Comparison of ENCODE assay signal across 8 cellular contexts in the genomic region with DNA sequence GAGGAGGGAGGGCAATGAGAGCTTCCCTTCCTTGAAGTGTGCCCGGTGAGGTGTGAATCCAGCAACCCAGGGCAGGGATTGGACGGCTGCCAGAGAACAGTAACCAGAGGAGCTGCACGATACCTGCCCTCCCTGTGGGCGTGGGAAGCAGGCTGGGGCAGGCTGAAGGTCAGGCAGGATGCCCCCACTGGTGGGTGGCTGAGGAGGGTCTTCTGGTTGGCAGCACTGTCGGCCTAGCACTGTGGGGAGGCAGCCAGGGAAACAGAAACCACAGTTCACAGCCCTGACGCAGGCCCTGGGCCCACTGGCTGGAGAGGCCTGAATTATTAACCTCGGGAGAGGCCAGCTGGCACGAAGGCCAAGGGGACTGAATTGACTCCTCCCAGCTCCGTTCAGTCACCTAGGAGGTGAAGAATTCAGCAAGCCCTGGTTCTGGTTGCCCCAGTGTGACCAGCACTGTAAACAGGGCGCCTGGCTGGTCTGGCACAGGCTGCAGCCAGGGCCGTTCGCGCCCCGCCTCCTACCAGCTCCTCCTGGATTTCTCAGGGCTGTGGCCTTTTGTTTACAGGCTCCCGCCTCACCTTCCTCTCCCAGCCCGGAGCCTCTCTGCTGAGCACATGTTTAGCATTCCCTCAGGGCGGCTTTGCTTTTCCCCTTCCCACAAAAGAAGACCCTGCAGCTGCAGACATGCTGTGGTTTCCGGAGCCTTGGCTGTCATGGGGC.
DNase-seq lines count a peak whose midpoint lies in the region; ATAC-seq and TF ChIP-seq lines count a peak whose summit lies in the region.

No MANE protein-coding gene starts in this region.

- ATAC-seq in GM21381 (IDR thresholded peaks at IDR 0.05; ENCODE audit: unreplicated experiment) = peak; percentile 61
- ATAC-seq in right lobe of liver = peak; percentile 85 to 95 (median 92)
- no peak for ATAC-seq in GM19455 (IDR thresholded peaks at IDR 0.05; ENCODE audit: unreplicated experiment)

- peak overlapping the region; percentile 55 for H3K4me2 ChIP-seq in mammary epithelial cell (ENCODE audit: insufficient read depth, low read depth, low read length)

- 12% methylated on average over 12 of the region's 18 CpGs for WGBS in mammary epithelial cell (ENCODE audit: low coverage, missing lambda C conversion rate)
- WGBS in right lobe of liver (ENCODE audit: insufficient coverage, low coverage, low lambda C conversion rate, missing lambda C conversion rate) = 35% methylated on average over 8 of the region's 18 CpGs
- WGBS in urinary bladder = 31% methylated on average over 18 of the region's 18 CpGs

- DNase-seq in NAMALWA (ENCODE audit: low spot score) = peak; percentile 12
- DNase-seq in mammary epithelial cell = peak; percentile 60
- peak; percentile 77 to 94 (median 90) for DNase-seq in right lobe of liver
- no peak for DNase-seq in OCI-M1 (lab: John Stamatoyannopoulos, UW)
- no peak for DNase-seq in posterior vena cava (ENCODE audit: low spot score)

- no peaks in the 10 kb centered on the region for H4K20me1 ChIP-seq in mammary epithelial cell (ENCODE audit: insufficient read depth, low read length)

- no peak overlapping the region for H3K27ac ChIP-seq in mammary epithelial cell (ENCODE audit: insufficient read depth, low read depth, low read length)
- H3K27ac ChIP-seq in right lobe of liver = peak overlapping the region; percentile 46 to 85 (median 64)
- peak overlapping the region; percentile 51 for H3K27ac ChIP-seq in urinary bladder (ENCODE audit: low read depth)

- intact Hi-C loops in mammary epithelial cell (cut with micrococcal nuclease) = loop anchor here (5.0 to 10.0 kb wide), 2 partner anchors 96 to 379 kb away; partner anchors contain the start of gene B3GNT2
- intact Hi-C loops in right lobe of liver (cut with DNase I) = no loop called here
- intact Hi-C loops in posterior vena cava (cut with DNase I) = no loop called here

- TF ChIP-seq CTCF in mammary epithelial cell (conservative IDR thresholded peaks at IDR 0.05 in 1 of 2, IDR thresholded peaks at IDR 0.05 in 1 of 2; ENCODE audit: extremely low read depth in 1 of 2, insufficient read depth in 1 of 2, low read depth in 1 of 2, low read length in 2 of 2) (no peak), right lobe of liver (IDR thresholded peaks at IDR 0.05) (no peak)

- in situ Hi-C loops in mammary epithelial cell (cut with MboI; ENCODE audit: low sequenced_read_pairs in 2 of 2) = no loop called here

- dilution Hi-C loops in mammary epithelial cell (cut with HindIII; ENCODE audit: low sequenced_read_pairs) = no loop called here

- H3K79me2 ChIP-seq in mammary epithelial cell (ENCODE audit: insufficient read depth, low read length) = no peaks in the 10 kb centered on the region

- H3K4me1 ChIP-seq in mammary epithelial cell (ENCODE audit: insufficient read depth, low read length) (peaks cover 16% of the 10 kb centered on the region), right lobe of liver (peaks cover 0 to 21% (median 10%) of the 10 kb centered on the region in 4 donors), urinary bladder (ENCODE audit: insufficient read depth) (no peaks in the 10 kb centered on the region)

- no TSS peak for BruUV-seq in mammary epithelial cell (replicated peaks; lab: Mats Ljungman, UMichigan)

- H3K36me3 ChIP-seq in mammary epithelial cell (ENCODE audit: insufficient read depth, low read length) (no peaks in the 10 kb centered on the region), right lobe of liver (no peaks in the 10 kb centered on the region), urinary bladder (ENCODE audit: insufficient read depth) (no peaks in the 10 kb centered on the region)

- CTCF ChIA-PET in mammary epithelial cell (lab: Charles Lee; ENCODE audit: low non-redundant PET) = no interaction called here

- peak overlapping the region; percentile 63 for H2AFZ ChIP-seq in mammary epithelial cell (ENCODE audit: low read depth, low read length)

- H3K9ac ChIP-seq in mammary epithelial cell (ENCODE audit: insufficient read depth, low read length) = no peak overlapping the region

- no peak for TF ChIP-seq POLR2A in right lobe of liver (IDR thresholded peaks at IDR 0.05)

- H3K4me3 ChIP-seq in mammary epithelial cell (replicated peaks in 1 of 3; ENCODE audit: insufficient read depth in 1 of 3, low read depth in 2 of 3, low read length in 3 of 3) (no peak overlapping the region), right lobe of liver (peak overlapping the region in 1 of 3 donors; percentile 20), urinary bladder (ENCODE audit: low read depth, low read length) (no peak overlapping the region)

- H3K27me3 ChIP-seq in mammary epithelial cell (ENCODE audit: insufficient read depth, low read length) (no peaks in the 10 kb centered on the region), right lobe of liver (no peaks in the 10 kb centered on the region)

- H3K9me3 ChIP-seq in mammary epithelial cell (replicated peaks; ENCODE audit: insufficient read depth, low read length) (no peaks in the 10 kb centered on the region), right lobe of liver (no peaks in the 10 kb centered on the region)

Comparison
In these comparisons a context has a peak if more than half of its experiments do, and no peak if none do; other contexts are left out.
1. DNase-seq: peak in NAMALWA (single experiment), mammary epithelial cell (single experiment) and right lobe of liver (3 of 3); none in OCI-M1 (single experiment) and posterior vena cava (single experiment).